Comparison of ENCODE assay signal across 1 cellular context in the genomic region with DNA sequence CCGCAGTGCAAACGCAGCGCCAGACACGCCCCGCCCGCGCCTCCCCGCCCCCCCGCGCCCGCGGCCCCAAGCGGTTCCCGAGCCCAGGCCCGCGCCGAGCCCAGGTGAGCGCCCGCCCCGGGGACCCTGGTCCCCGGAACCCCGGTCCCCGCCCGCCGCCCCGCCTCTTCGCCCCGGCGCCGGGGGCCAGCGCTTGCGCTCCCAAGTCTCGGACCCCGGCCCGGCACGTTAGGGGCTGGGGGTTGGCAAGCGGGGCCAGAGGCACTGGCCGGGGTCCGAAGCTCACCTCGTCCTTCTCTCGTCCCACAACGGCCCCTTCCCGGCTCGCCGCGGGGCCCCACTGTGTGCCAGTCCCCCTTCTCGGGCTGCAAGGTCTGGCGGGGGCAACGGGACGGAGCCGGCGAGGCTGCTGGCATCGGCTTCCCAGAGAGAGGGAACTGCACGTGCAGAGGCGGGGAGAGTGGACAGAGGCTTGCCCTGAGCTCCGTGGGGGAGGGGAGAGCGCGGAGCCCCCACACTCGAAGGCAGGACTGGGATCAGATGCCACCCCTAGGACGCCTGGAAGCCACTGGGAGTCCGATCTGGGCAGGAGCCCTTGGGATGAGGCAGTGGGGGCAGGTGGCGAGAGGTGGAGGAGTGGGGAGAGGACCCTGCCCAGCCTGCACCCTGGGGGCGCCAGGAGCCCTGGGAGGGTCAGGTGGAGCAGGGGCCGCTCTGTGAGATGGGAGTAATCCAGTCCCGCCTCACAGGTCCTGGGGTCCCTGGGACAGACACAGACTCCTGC.
TF ChIP-seq lines count a peak whose summit lies in the region.

No MANE protein-coding gene starts in this region.

TF ChIP-seq in HepG2, 621 proteins besides CTCF, POLR2A, EP300 and RAD21 (continues in another document):
- TF ChIP-seq SNAI1 (CRISPR knock-in tag; IDR thresholded peaks at IDR 0.05; ENCODE audit: borderline replicate concordance) (no peak), MLLT10 (CRISPR knock-in tag; IDR thresholded peaks at IDR 0.05) (no peak), FOXA3 (CRISPR knock-in tag; IDR thresholded peaks at IDR 0.05) (no peak), ZNF383 (CRISPR knock-in tag; IDR thresholded peaks at IDR 0.05; ENCODE audit: borderline replicate concordance) (no peak), ZSCAN21 (CRISPR knock-in tag; IDR thresholded peaks at IDR 0.05; ENCODE audit: borderline replicate concordance) (no peak), CCAR2 (optimal IDR thresholded peaks at IDR 0.05; ENCODE audit: low read depth, low read length) (no peak), IKZF4 (CRISPR knock-in tag; IDR thresholded peaks at IDR 0.05; ENCODE audit: borderline replicate concordance, low read depth, not compliant biosample characterization) (no peak), GABPB1 (CRISPR knock-in tag; IDR thresholded peaks at IDR 0.05) (no peak; the same call in 1 of the 2 replicates), ZMAT3 (CRISPR knock-in tag; conservative IDR thresholded peaks at IDR 0.05) (no peak), ZNF512 (CRISPR knock-in tag; IDR thresholded peaks at IDR 0.05) (no peak), CBFB (CRISPR knock-in tag; IDR thresholded peaks at IDR 0.05) (no peak), RFX5 (IDR thresholded peaks at IDR 0.05; ENCODE audit: low read depth, low read length) (no peak), SALL2 (CRISPR knock-in tag; IDR thresholded peaks at IDR 0.05) (0 out of 2 replicates have a peak, but pooled peaks have one; percentile 19), ISL2 (CRISPR knock-in tag; IDR thresholded peaks at IDR 0.05) (no peak), HMGA1 (CRISPR knock-in tag; conservative IDR thresholded peaks at IDR 0.05) (no peak), ZNF441 (CRISPR knock-in tag; IDR thresholded peaks at IDR 0.05; ENCODE audit: borderline replicate concordance) (no peak), ZNF891 (CRISPR knock-in tag; IDR thresholded peaks at IDR 0.05) (peak; percentile 72), BCLAF1 (IDR thresholded peaks at IDR 0.05) (no peak), ZUFSP (CRISPR knock-in tag; IDR thresholded peaks at IDR 0.05; ENCODE audit: borderline replicate concordance) (no peak), ZNF101 (CRISPR knock-in tag; IDR thresholded peaks at IDR 0.05; ENCODE audit: borderline replicate concordance, low read depth) (no peak), CENPT (CRISPR knock-in tag; IDR thresholded peaks at IDR 0.05; ENCODE audit: low read depth) (no peak), NPAS2 (CRISPR knock-in tag; IDR thresholded peaks at IDR 0.05; ENCODE audit: borderline replicate concordance) (no peak), ZNF431 (CRISPR knock-in tag; IDR thresholded peaks at IDR 0.05; ENCODE audit: borderline replicate concordance, low read depth) (no peak), YY1 (IDR thresholded peaks at IDR 0.05; ENCODE audit: insufficient read depth, insufficient replicate concordance, low read depth, low read length) (no peak), PITX1 (CRISPR knock-in tag; IDR thresholded peaks at IDR 0.05) (no peak; the same call in 1 of the 2 replicates), ZBTB42 (CRISPR knock-in tag; IDR thresholded peaks at IDR 0.05) (peak; percentile 62; the same call in 1 of the 2 replicates), ARID2 (CRISPR knock-in tag; IDR thresholded peaks at IDR 0.05; ENCODE audit: borderline replicate concordance) (0 out of 2 replicates have a peak, but pooled peaks have one; percentile 39), ZFP1 (CRISPR knock-in tag; IDR thresholded peaks at IDR 0.05) (no peak), ZNF574 (CRISPR knock-in tag; IDR thresholded peaks at IDR 0.05) (peak; percentile 61; the same call in 1 of the 2 replicates), ZNF143 (CRISPR knock-in tag; IDR thresholded peaks at IDR 0.05) (no peak), NFKBIZ (CRISPR knock-in tag; IDR thresholded peaks at IDR 0.05) (no peak), KLF6 (CRISPR knock-in tag; IDR thresholded peaks at IDR 0.05) (no peak), PLRG1 (conservative IDR thresholded peaks at IDR 0.05) (no peak), RORA (CRISPR knock-in tag; IDR thresholded peaks at IDR 0.05) (no peak), ZNF484 (CRISPR knock-in tag; IDR thresholded peaks at IDR 0.05; ENCODE audit: borderline replicate concordance, low read depth) (no peak), STAG1 (CRISPR knock-in tag; IDR thresholded peaks at IDR 0.05) (no peak), SP140L (CRISPR knock-in tag; IDR thresholded peaks at IDR 0.05; ENCODE audit: borderline replicate concordance) (no peak), DZIP1 (CRISPR knock-in tag; IDR thresholded peaks at IDR 0.05) (no peak), ATAD3A (CRISPR knock-in tag; IDR thresholded peaks at IDR 0.05) (no peak)
- TF ChIP-seq, protein P1, sequence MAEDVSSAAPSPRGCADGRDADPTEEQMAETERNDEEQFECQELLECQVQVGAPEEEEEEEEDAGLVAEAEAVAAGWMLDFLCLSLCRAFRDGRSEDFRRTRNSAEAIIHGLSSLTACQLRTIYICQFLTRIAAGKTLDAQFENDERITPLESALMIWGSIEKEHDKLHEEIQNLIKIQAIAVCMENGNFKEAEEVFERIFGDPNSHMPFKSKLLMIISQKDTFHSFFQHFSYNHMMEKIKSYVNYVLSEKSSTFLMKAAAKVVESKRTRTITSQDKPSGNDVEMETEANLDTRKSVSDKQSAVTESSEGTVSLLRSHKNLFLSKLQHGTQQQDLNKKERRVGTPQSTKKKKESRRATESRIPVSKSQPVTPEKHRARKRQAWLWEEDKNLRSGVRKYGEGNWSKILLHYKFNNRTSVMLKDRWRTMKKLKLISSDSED (CRISPR knock-in tag; IDR thresholded peaks at IDR 0.05): no peak
- TF ChIP-seq, protein P2, sequence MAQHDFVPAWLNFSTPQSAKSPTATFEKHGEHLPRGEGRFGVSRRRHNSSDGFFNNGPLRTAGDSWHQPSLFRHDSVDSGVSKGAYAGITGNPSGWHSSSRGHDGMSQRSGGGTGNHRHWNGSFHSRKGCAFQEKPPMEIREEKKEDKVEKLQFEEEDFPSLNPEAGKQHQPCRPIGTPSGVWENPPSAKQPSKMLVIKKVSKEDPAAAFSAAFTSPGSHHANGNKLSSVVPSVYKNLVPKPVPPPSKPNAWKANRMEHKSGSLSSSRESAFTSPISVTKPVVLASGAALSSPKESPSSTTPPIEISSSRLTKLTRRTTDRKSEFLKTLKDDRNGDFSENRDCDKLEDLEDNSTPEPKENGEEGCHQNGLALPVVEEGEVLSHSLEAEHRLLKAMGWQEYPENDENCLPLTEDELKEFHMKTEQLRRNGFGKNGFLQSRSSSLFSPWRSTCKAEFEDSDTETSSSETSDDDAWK (CRISPR knock-in tag; IDR thresholded peaks at IDR 0.05): no peak
- TF ChIP-seq, protein P3, sequence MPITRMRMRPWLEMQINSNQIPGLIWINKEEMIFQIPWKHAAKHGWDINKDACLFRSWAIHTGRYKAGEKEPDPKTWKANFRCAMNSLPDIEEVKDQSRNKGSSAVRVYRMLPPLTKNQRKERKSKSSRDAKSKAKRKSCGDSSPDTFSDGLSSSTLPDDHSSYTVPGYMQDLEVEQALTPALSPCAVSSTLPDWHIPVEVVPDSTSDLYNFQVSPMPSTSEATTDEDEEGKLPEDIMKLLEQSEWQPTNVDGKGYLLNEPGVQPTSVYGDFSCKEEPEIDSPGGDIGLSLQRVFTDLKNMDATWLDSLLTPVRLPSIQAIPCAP (CRISPR knock-in tag; IDR thresholded peaks at IDR 0.05; ENCODE audit: low read depth): no peak
- TF ChIP-seq, protein P4, sequence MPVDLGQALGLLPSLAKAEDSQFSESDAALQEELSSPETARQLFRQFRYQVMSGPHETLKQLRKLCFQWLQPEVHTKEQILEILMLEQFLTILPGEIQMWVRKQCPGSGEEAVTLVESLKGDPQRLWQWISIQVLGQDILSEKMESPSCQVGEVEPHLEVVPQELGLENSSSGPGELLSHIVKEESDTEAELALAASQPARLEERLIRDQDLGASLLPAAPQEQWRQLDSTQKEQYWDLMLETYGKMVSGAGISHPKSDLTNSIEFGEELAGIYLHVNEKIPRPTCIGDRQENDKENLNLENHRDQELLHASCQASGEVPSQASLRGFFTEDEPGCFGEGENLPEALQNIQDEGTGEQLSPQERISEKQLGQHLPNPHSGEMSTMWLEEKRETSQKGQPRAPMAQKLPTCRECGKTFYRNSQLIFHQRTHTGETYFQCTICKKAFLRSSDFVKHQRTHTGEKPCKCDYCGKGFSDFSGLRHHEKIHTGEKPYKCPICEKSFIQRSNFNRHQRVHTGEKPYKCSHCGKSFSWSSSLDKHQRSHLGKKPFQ (CRISPR knock-in tag; IDR thresholded peaks at IDR 0.05; ENCODE audit: insufficient replicate concordance): peak; percentile 36
